In the genomic region with DNA sequence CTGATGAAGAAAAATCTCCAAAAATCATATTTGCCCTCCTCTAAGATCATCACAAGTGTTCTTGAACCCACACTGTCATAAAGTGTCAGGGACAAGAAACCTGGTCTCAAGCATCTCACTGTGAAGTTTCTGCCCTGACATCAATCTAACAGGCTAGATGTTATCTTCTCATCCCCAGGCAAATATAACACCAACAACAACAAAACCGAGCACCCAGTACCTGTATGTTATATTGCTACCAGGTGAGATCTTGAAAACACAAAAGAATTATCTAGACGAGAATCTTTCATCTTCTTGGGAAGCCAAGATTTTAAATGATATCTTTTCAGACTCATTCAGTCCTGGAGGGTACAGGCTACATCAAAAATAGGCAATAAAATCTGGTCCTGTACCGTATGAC, we compare ENCODE assay signal across 9 cellular contexts.
"Had no signal": no experiment of that assay in that cellular context is flagged by ENCODE, and none has a peak within 500 bp of the region (broad histone marks: within the 10 kb centered on the region; RNA-seq: fewer than 3 reads in every experiment).

No MANE protein-coding gene starts in this region.

- H3K4me3 ChIP-seq: GM23248, GM23338, HAP-1 had no signal

- H2AFZ ChIP-seq: GM23248, GM23338 had no signal

- H3K27ac ChIP-seq: GM23248 had no signal

- ATAC-seq: GM23338, HCT116 had no signal

- H3K9ac ChIP-seq: GM23248 had no signal

- H3K4me2 ChIP-seq: GM23338 had no signal

- DNase-seq: GM23248, GOT3, H7, H9, HCEC 1CT, HFFc6 had no signal

- H3K4me1 ChIP-seq: HAP-1 had no signal
